8 cellular contexts compared by ENCODE assay signal in genomic region chr19:52237771-52238400, GRCh38. TPM values are rescaled to one million over a fixed set of nuclear protein-coding genes. Genes with fewer than 3 reads are reported as not detected.
DNase-seq lines count a peak whose midpoint lies in the region.

No MANE protein-coding gene starts in this region.

- H3K79me1 ChIP-seq in mesendoderm (ENCODE audit: low read length): no peaks in the 10 kb centered on the region

- H3K36me3 Mint-ChIP-seq in activated CD4-positive, alpha-beta T cell treated with anti-CD3 and anti-CD28 coated beads, Interleukin-2, amount 10 ng/mL, durations not matched to agents 7 days and 5 days (ENCODE audit: low read depth): no peaks in the 10 kb centered on the region

- DNase-seq in SKM-1 treated with dmso at 0.1 percent for 144 hours (lab: John Stamatoyannopoulos, UW; ENCODE audit: unreplicated experiment): peak; percentile 12
- DNase-seq in SKM-1 (lab: John Stamatoyannopoulos, UW; ENCODE audit: unreplicated experiment): no peak
- peak; percentile 47 for DNase-seq in NCI-H2171 treated with DMSO at 0.1 percent for 48 hours (lab: John Stamatoyannopoulos, UW)
- peak; percentile 60 for DNase-seq in activated CD4-positive, alpha-beta T cell treated with anti-CD3 and anti-CD28 coated beads, Interleukin-2, amount 10 ng/mL, durations not matched to agents 7 days and 5 days
- DNase-seq in dermis microvascular lymphatic vessel endothelial cell (ENCODE audit: low read depth in 2 of 2): peak; percentile 46 to 65
- DNase-seq in mesendoderm: peak; percentile 75
- peak; percentile 16 to 34 for DNase-seq in stimulated activated CD8-positive, alpha-beta memory T cell treated with anti-CD3 and anti-CD28 coated beads, Interleukin-2, amount 100 ng/mL, for 48 hours (ENCODE audit: low read depth in 2 of 2)
- no peak for DNase-seq in 8988T

- H3K79me2 ChIP-seq in mesendoderm (ENCODE audit: control insufficient read depth, insufficient read depth, low read length): no peaks in the 10 kb centered on the region

- H2BK120ac ChIP-seq in mesendoderm (ENCODE audit: low read depth, low read length): no peak overlapping the region

- no peak overlapping the region for H2BK5ac ChIP-seq in mesendoderm (ENCODE audit: low read length)

- H3K4me3 ChIP-seq in mesendoderm (ENCODE audit: low read length): no peak overlapping the region

- no peak overlapping the region for H3K4me3 Mint-ChIP-seq in activated CD4-positive, alpha-beta T cell treated with anti-CD3 and anti-CD28 coated beads, Interleukin-2, amount 10 ng/mL, durations not matched to agents 7 days and 5 days

- H3K4me1 Mint-ChIP-seq in activated CD4-positive, alpha-beta T cell treated with anti-CD3 and anti-CD28 coated beads, Interleukin-2, amount 10 ng/mL, durations not matched to agents 7 days and 5 days: no peaks in the 10 kb centered on the region

- CTCF ChIA-PET in activated CD4-positive, alpha-beta T cell treated with anti-CD3 and anti-CD28 coated beads, Interleukin-2, amount 10 ng/mL, durations not matched to agents 7 days and 5 days (lab: Charles Lee): interaction anchor here (0.8 to 1.5 kb wide), 5 partner anchors 10 to 535 kb away, joined by 3 to 7 read pairs (median 4); partner anchors contain the start of gene ZNF616

- H3K4me1 ChIP-seq in mesendoderm (ENCODE audit: control insufficient read depth, low read depth, low read length): no peaks in the 10 kb centered on the region

- WGBS in mesendoderm (ENCODE audit: extremely low coverage, insufficient coverage, low lambda C conversion rate): no CpG with 5 or more reads among the region's 8 CpGs

- no peak overlapping the region for H3K9ac ChIP-seq in mesendoderm (ENCODE audit: low read length)

- no peaks in the 10 kb centered on the region for H3K27me3 Mint-ChIP-seq in activated CD4-positive, alpha-beta T cell treated with anti-CD3 and anti-CD28 coated beads, Interleukin-2, amount 10 ng/mL, durations not matched to agents 7 days and 5 days

- no peak overlapping the region for H3K56ac ChIP-seq in mesendoderm (ENCODE audit: low read length)

- H3K4me2 ChIP-seq in mesendoderm (ENCODE audit: low read length): no peak overlapping the region

- no peak overlapping the region for H3K4ac ChIP-seq in mesendoderm (ENCODE audit: low read depth, low read length)

- no peak overlapping the region for H3K27ac Mint-ChIP-seq in activated CD4-positive, alpha-beta T cell treated with anti-CD3 and anti-CD28 coated beads, Interleukin-2, amount 10 ng/mL, durations not matched to agents 7 days and 5 days

- H2AK5ac ChIP-seq in mesendoderm (ENCODE audit: low read length): no peak overlapping the region

- no peak overlapping the region for H2BK15ac ChIP-seq in mesendoderm (replicated peaks; ENCODE audit: low read depth)

- H3K27me3 ChIP-seq in mesendoderm (ENCODE audit: insufficient read depth, low read length, poor library complexity): no peaks in the 10 kb centered on the region

- H3K27ac ChIP-seq in mesendoderm (ENCODE audit: low read depth, low read length): no peak overlapping the region

- no peak overlapping the region for H3K23ac ChIP-seq in mesendoderm (ENCODE audit: low read length)

- POLR2A ChIA-PET in activated CD4-positive, alpha-beta T cell treated with anti-CD3 and anti-CD28 coated beads, Interleukin-2, amount 10 ng/mL, durations not matched to agents 7 days and 5 days (lab: Charles Lee): no interaction called here

- no peaks in the 10 kb centered on the region for H3K9me3 Mint-ChIP-seq in activated CD4-positive, alpha-beta T cell treated with anti-CD3 and anti-CD28 coated beads, Interleukin-2, amount 10 ng/mL, durations not matched to agents 7 days and 5 days

- H4K8ac ChIP-seq in mesendoderm (ENCODE audit: low read depth, low read length): no peak overlapping the region

- H3K36me3 ChIP-seq in mesendoderm (ENCODE audit: control insufficient read depth, insufficient read depth, low read length): no peaks in the 10 kb centered on the region

- no peak overlapping the region for H3K18ac ChIP-seq in mesendoderm (ENCODE audit: low read length)

- no peak overlapping the region for H4K5ac ChIP-seq in mesendoderm (ENCODE audit: low read length)

RNA-seq across cellular contexts. Expression of gene ZNF766, which starts 31.5 kb away (rescaled TPM):
- 10 to 100 TPM; 23.3 to 24.0 TPM for total RNA-seq in activated CD4-positive, alpha-beta T cell treated with anti-CD3 and anti-CD28 coated beads, Interleukin-2, amount 10 ng/mL, durations not matched to agents 7 days and 5 days
- 5.4 and 10.4 TPM in 2 replicates for total RNA-seq in dermis microvascular lymphatic vessel endothelial cell
- 25.4 TPM for polyA plus RNA-seq in mesendoderm (2013, experiment 1 of 2)
- polyA plus RNA-seq in mesendoderm (2013, experiment 2 of 2): 23.1 TPM

RNA-seq across cellular contexts. Expression of gene PPP2R1A, which starts 48.0 kb away (rescaled TPM):
- 100 to 1,000 TPM; 184 to 214 TPM for total RNA-seq in activated CD4-positive, alpha-beta T cell treated with anti-CD3 and anti-CD28 coated beads, Interleukin-2, amount 10 ng/mL, durations not matched to agents 7 days and 5 days
- total RNA-seq in dermis microvascular lymphatic vessel endothelial cell: 95.0 and 163 TPM in 2 replicates
- polyA plus RNA-seq in mesendoderm (2013, experiment 1 of 2): 144 TPM
- 148 TPM for polyA plus RNA-seq in mesendoderm (2013, experiment 2 of 2)

RNA-seq across cellular contexts. Expression of gene ZNF480, which starts 59.1 kb away (rescaled TPM):
- 10 to 100 TPM; 17.4 to 18.4 TPM for total RNA-seq in activated CD4-positive, alpha-beta T cell treated with anti-CD3 and anti-CD28 coated beads, Interleukin-2, amount 10 ng/mL, durations not matched to agents 7 days and 5 days
- 3.2 and 5.2 TPM in 2 replicates for total RNA-seq in dermis microvascular lymphatic vessel endothelial cell
- polyA plus RNA-seq in mesendoderm (2013, experiment 1 of 2): 14.6 TPM
- 14.4 TPM for polyA plus RNA-seq in mesendoderm (2013, experiment 2 of 2)

Comparison
In these comparisons a context has a peak if more than half of its experiments do, and no peak if none do; other contexts are left out.
1. DNase-seq: peak in SKM-1 treated with dmso at 0.1 percent for 144 hours (single experiment), NCI-H2171 treated with DMSO at 0.1 percent for 48 hours (single experiment), activated CD4-positive, alpha-beta T cell treated with anti-CD3 and anti-CD28 coated beads, Interleukin-2, amount 10 ng/mL, durations not matched to agents 7 days and 5 days (single experiment), dermis microvascular lymphatic vessel endothelial cell (2 of 2), mesendoderm (single experiment) and stimulated activated CD8-positive, alpha-beta memory T cell treated with anti-CD3 and anti-CD28 coated beads, Interleukin-2, amount 100 ng/mL, for 48 hours (2 of 2); none in SKM-1 (single experiment) and 8988T (single experiment).